ENCODE assay signal across 8 cellular contexts in genomic region chr17:49861150-49861884, GRCh38. TPM values are rescaled to one million over a fixed set of nuclear protein-coding genes. Genes with fewer than 3 reads are reported as not detected.
A peak's percentile ranks its signal among the peaks of the same experiment; 100 is the strongest.
DNase-seq lines count a peak whose midpoint lies in the region; ATAC-seq and TF ChIP-seq lines count a peak whose summit lies in the region.

No MANE protein-coding gene starts in this region.

- peak; percentile 38 for ATAC-seq in left cardiac atrium
- no peak for ATAC-seq in GM18511 (IDR thresholded peaks at IDR 0.05; ENCODE audit: unreplicated experiment)
- ATAC-seq in GM21717 (IDR thresholded peaks at IDR 0.05; ENCODE audit: unreplicated experiment): no peak

- H3K27me3 ChIP-seq in SJCRH30: 0 out of 2 replicates have a peak, but pooled peaks cover 4% of the 10 kb centered on the region
- no peaks in the 10 kb centered on the region for H3K27me3 ChIP-seq in smooth muscle cell (ENCODE audit: low read depth)

- no peaks in the 10 kb centered on the region for H3K79me2 ChIP-seq in smooth muscle cell (ENCODE audit: low read depth)

- no peak overlapping the region for H3K9ac ChIP-seq in smooth muscle cell (ENCODE audit: low read depth)

- peak; percentile 91 for TF ChIP-seq CTCF in smooth muscle cell (IDR thresholded peaks at IDR 0.05; ENCODE audit: borderline replicate concordance, insufficient read depth, poor library complexity, severe bottlenecking)

- H3K4me3 ChIP-seq in SJCRH30: no peak overlapping the region
- H3K4me3 ChIP-seq in smooth muscle cell: no peak overlapping the region

- intact Hi-C loops in left cardiac atrium (cut with DNase I): loop anchor here (1.0 to 2.0 kb wide), 2 partner anchors 135 to 137 kb away; no protein-coding TSS in a partner anchor

- peak overlapping the region; percentile 39 for H3K4me2 ChIP-seq in smooth muscle cell

- no peaks in the 10 kb centered on the region for H4K20me1 ChIP-seq in smooth muscle cell (ENCODE audit: low read depth)

- DNase-seq in COLO829 (ENCODE audit: low spot score) (peak; percentile 38), HK-2 (ENCODE audit: unreplicated experiment) (peak; percentile 62), SJCRH30 (peak; percentile 49 to 76), left cardiac atrium (peak; percentile 54), smooth muscle cell (lab: John Stamatoyannopoulos, UW; ENCODE audit: unreplicated experiment) (no peak)
- DNase-seq in activated naive CD4-positive, alpha-beta T cell treated with Interleukin-2 at 50 U/mL for 16 hours: peak; percentile 49

- H3K4me1 ChIP-seq in SJCRH30 (no peaks in the 10 kb centered on the region), smooth muscle cell (ENCODE audit: low read depth) (peaks cover 17% of the 10 kb centered on the region)

- no peak overlapping the region for H2AFZ ChIP-seq in smooth muscle cell (ENCODE audit: low read depth)

- no peaks in the 10 kb centered on the region for H3K36me3 ChIP-seq in SJCRH30
- H3K36me3 ChIP-seq in smooth muscle cell (ENCODE audit: low read depth): no peaks in the 10 kb centered on the region

- 33% methylated on average over 16 of the region's 16 CpGs for WGBS in smooth muscle cell (ENCODE audit: low lambda C conversion rate)

- H3F3A ChIP-seq in smooth muscle cell (ENCODE audit: low read depth): no peaks in the 10 kb centered on the region

- no peak overlapping the region for H3K27ac ChIP-seq in SJCRH30
- no peak overlapping the region for H3K27ac ChIP-seq in smooth muscle cell (ENCODE audit: low read depth)

- H3K9me3 ChIP-seq in SJCRH30 (replicated peaks) (no peaks in the 10 kb centered on the region), smooth muscle cell (replicated peaks; ENCODE audit: low read depth) (no peaks in the 10 kb centered on the region)

RNA-seq across cellular contexts. Expression of gene TAC4, which starts 13.4 kb away (rescaled TPM):
- total RNA-seq in SJCRH30 (2014; rRNA removed; shearing (Covaris generic)): not detected in 2 replicates
- total RNA-seq in left cardiac atrium (not detected), smooth muscle cell (not detected in 2 replicates)
- not detected in 2 replicates for polyA plus RNA-seq in smooth muscle cell

Comparison
In these comparisons a context has a peak if more than half of its experiments do, and no peak if none do; other contexts are left out.
1. ATAC-seq: peak in left cardiac atrium (2 of 2); none in GM18511 (single experiment) and GM21717 (single experiment).